In the genomic region with DNA sequence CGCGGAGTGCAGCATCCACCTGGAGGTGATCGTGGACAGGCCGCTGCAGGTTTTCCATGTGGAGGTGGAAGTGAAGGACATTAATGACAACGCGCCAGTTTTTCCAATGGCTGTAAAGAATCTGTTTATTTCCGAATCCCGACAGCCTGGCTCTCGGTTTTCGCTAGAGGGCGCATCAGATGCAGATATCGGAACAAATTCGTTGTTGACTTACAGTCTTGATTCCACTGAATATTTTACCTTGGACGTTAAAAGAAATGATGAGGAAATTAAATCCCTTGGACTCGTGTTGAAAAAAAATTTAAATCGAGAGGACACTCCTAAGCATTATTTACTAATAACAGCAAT, we compare ENCODE assay signal across 12 cellular contexts. TPM values are rescaled to one million over a fixed set of nuclear protein-coding genes. Genes with fewer than 3 reads are reported as not detected.
A peak's percentile ranks its signal among the peaks of the same experiment; 100 is the strongest.
DNase-seq lines count a peak whose midpoint lies in the region; ATAC-seq and TF ChIP-seq lines count a peak whose summit lies in the region.
"Had no signal": no experiment of that assay in that cellular context is flagged by ENCODE, and none has a peak within 500 bp of the region (broad histone marks: within the 10 kb centered on the region; RNA-seq: fewer than 3 reads in every experiment).

No MANE protein-coding gene starts in this region.

- H3K27me3 ChIP-seq in heart left ventricle: peaks cover 0 to 38% (median 6%) of the 10 kb centered on the region in 9 donors
- no peaks in the 10 kb centered on the region for H3K27me3 ChIP-seq in mammary epithelial cell (ENCODE audit: insufficient read depth, low read length)
- no peaks in the 10 kb centered on the region for H3K27me3 ChIP-seq in upper lobe of left lung

- H3K36me3 ChIP-seq in heart left ventricle (no peaks in the 10 kb centered on the region), mammary epithelial cell (ENCODE audit: insufficient read depth, low read length) (no peaks in the 10 kb centered on the region), upper lobe of left lung (no peaks in the 10 kb centered on the region)

- H3K4me3 Mint-ChIP-seq in T-helper 2 cell treated with Interferon-gamma antibody and Interleukin-4, amounts not matched to agents 5 μg/mL and 100 μg/mL, for 36 hours: no peak overlapping the region

- no peaks in the 10 kb centered on the region for H3K4me1 ChIP-seq in heart left ventricle
- H3K4me1 ChIP-seq in mammary epithelial cell (ENCODE audit: insufficient read depth, low read length): no peaks in the 10 kb centered on the region
- no peaks in the 10 kb centered on the region for H3K4me1 ChIP-seq in upper lobe of left lung

- in situ Hi-C loops in mammary epithelial cell (cut with MboI; ENCODE audit: low sequenced_read_pairs in 2 of 2): no loop called here

- CTCF ChIA-PET in mammary epithelial cell (lab: Charles Lee; ENCODE audit: low non-redundant PET): no interaction called here

- H3K9ac ChIP-seq in mammary epithelial cell (ENCODE audit: insufficient read depth, low read length): no peak overlapping the region

- no peak for TF ChIP-seq EP300 in upper lobe of left lung (IDR thresholded peaks at IDR 0.05)

- ATAC-seq in heart left ventricle (no peak), Right ventricle myocardium inferior (no peak), upper lobe of left lung (ENCODE audit: low FRiP score in 2 of 2) (no peak), HG02642 (IDR thresholded peaks at IDR 0.05; ENCODE audit: poor library complexity, unreplicated experiment) (no peak)

- no peaks in the 10 kb centered on the region for H3K79me2 ChIP-seq in mammary epithelial cell (ENCODE audit: insufficient read depth, low read length)

- peak in 7 of 12 donors; percentile 12 to 43 (median 28) for TF ChIP-seq CTCF in heart left ventricle (IDR thresholded peaks at IDR 0.05)
- peak; percentile 15 to 20 for TF ChIP-seq CTCF in mammary epithelial cell (conservative IDR thresholded peaks at IDR 0.05 in 1 of 2, IDR thresholded peaks at IDR 0.05 in 1 of 2; ENCODE audit: extremely low read depth in 1 of 2, insufficient read depth in 1 of 2, low read depth in 1 of 2, low read length in 2 of 2)
- TF ChIP-seq CTCF in upper lobe of left lung (IDR thresholded peaks at IDR 0.05): peak in 1 of 6 experiments; percentile 17

- intact Hi-C loops in heart left ventricle (cut with DNase I): loop anchor here in 2 of 10 donors (10.0 kb wide), 1 partner anchor 243 kb away; no protein-coding TSS in a partner anchor
- intact Hi-C loops in Right ventricle myocardium inferior (cut with DNase I): no loop called here
- intact Hi-C loops in mammary epithelial cell (cut with micrococcal nuclease): no loop called here

- H3K9me3 Mint-ChIP-seq in T-helper 2 cell treated with Interferon-gamma antibody and Interleukin-4, amounts not matched to agents 5 μg/mL and 100 μg/mL, for 36 hours: peaks cover 39% of the 10 kb centered on the region

- no peak overlapping the region for H3K4me2 ChIP-seq in mammary epithelial cell (ENCODE audit: insufficient read depth, low read depth, low read length)

- H2AFZ ChIP-seq in mammary epithelial cell (ENCODE audit: low read depth, low read length): peak overlapping the region; percentile 77

- H3K36me3 Mint-ChIP-seq in T-helper 2 cell treated with Interferon-gamma antibody and Interleukin-4, amounts not matched to agents 5 μg/mL and 100 μg/mL, for 36 hours (ENCODE audit: low read depth): no peaks in the 10 kb centered on the region

- H3K27me3 Mint-ChIP-seq in T-helper 2 cell treated with Interferon-gamma antibody and Interleukin-4, amounts not matched to agents 5 μg/mL and 100 μg/mL, for 36 hours (ENCODE audit: low read depth): no peaks in the 10 kb centered on the region

- H3K4me3 ChIP-seq in heart left ventricle (peak overlapping the region in 10 of 12 donors; percentile 19 to 55 (median 40)), mammary epithelial cell (replicated peaks in 1 of 3; ENCODE audit: insufficient read depth in 1 of 3, low read depth in 2 of 3, low read length in 3 of 3) (peak overlapping the region in 1 of 3 experiments; percentile 30), upper lobe of left lung (peak overlapping the region in 3 of 4 donors; percentile 36 to 43 (median 38))

- dilution Hi-C loops in mammary epithelial cell (cut with HindIII; ENCODE audit: low sequenced_read_pairs): no loop called here

- no peak overlapping the region for H3K27ac Mint-ChIP-seq in T-helper 2 cell treated with Interferon-gamma antibody and Interleukin-4, amounts not matched to agents 5 μg/mL and 100 μg/mL, for 36 hours

- no TSS peak for BruUV-seq in mammary epithelial cell (replicated peaks; lab: Mats Ljungman, UMichigan)

- WGBS in heart left ventricle, 4 donors: 9 to 18% (median 13%) methylated on average over 13 to 16 of the region's 16 CpGs
- 18% methylated on average over 12 of the region's 16 CpGs for WGBS in mammary epithelial cell (ENCODE audit: low coverage, missing lambda C conversion rate)
- 14 to 23% methylated on average over 16 of the region's 16 CpGs for WGBS in upper lobe of left lung, 2 donors

- DNase-seq in heart left ventricle: no peak
- DNase-seq in Right ventricle myocardium inferior (ENCODE audit: missing footprints): no peak
- no peak for DNase-seq in mammary epithelial cell
- peak; percentile 12 for DNase-seq in kidney tubule cell (ENCODE audit: low spot score)
- DNase-seq in upper lobe of left lung: no peak
- no peak for DNase-seq in activated effector memory CD4-positive, alpha-beta T cell treated with anti-CD3 and anti-CD28 coated beads, Interleukin-2, amount 50 U/mL, for 16 hours
- DNase-seq in T-helper 2 cell treated with Interferon-gamma antibody and Interleukin-4, amounts not matched to agents 5 μg/mL and 100 μg/mL, for 36 hours (ENCODE audit: low spot score): no peak
- DNase-seq: activated CD4-positive, CD25-positive, alpha-beta regulatory T cell; activated T-cell treated with anti-CD3 and anti-CD28 coated beads, Interleukin-2, amount 50 U/mL, for 48 hours had no signal

- TF ChIP-seq POLR2A in heart left ventricle (IDR thresholded peaks at IDR 0.05): no peak
- TF ChIP-seq POLR2A in upper lobe of left lung (IDR thresholded peaks at IDR 0.05): no peak

- no peaks in the 10 kb centered on the region for H3K4me1 Mint-ChIP-seq in T-helper 2 cell treated with Interferon-gamma antibody and Interleukin-4, amounts not matched to agents 5 μg/mL and 100 μg/mL, for 36 hours (ENCODE audit: low read depth)

- H3K9me3 ChIP-seq in heart left ventricle: peaks cover 0 to 60% (median 23%) of the 10 kb centered on the region in 12 donors
- peaks cover 27% of the 10 kb centered on the region for H3K9me3 ChIP-seq in mammary epithelial cell (replicated peaks; ENCODE audit: insufficient read depth, low read length)
- H3K9me3 ChIP-seq in upper lobe of left lung: peaks cover 5 to 39% (median 36%) of the 10 kb centered on the region in 4 donors

- H3K27ac ChIP-seq in heart left ventricle (no peak overlapping the region), mammary epithelial cell (ENCODE audit: insufficient read depth, low read depth, low read length) (no peak overlapping the region), upper lobe of left lung (no peak overlapping the region)

- H4K20me1 ChIP-seq in mammary epithelial cell (ENCODE audit: insufficient read depth, low read length): no peaks in the 10 kb centered on the region

RNA-seq across cellular contexts. Expression of gene PCDHA3, which starts 0.6 kb away (rescaled TPM):
- total RNA-seq in heart left ventricle (under 1 TPM in 8 of 9 donors, not detected in 1; 0.07 to 0.39 (median 0.22) TPM), Right ventricle myocardium inferior (0.14 TPM), mammary epithelial cell (under 1 TPM in 1 of 2 donors, not detected in 1; 0.17 TPM), upper lobe of left lung (1 to 10 TPM in 4 of 6 donors, under 1 TPM in 2; 0.61 to 1.6 (median 1.0) TPM)
- polyA plus RNA-seq in heart left ventricle (under 1 TPM in 1 of 2 donors, not detected in 1; 0.01 TPM), mammary epithelial cell (0.05 TPM)
- polyA minus RNA-seq in mammary epithelial cell: not detected

RNA-seq across cellular contexts. Expression of gene PCDHA4, which starts 5.4 kb away (rescaled TPM):
- total RNA-seq in heart left ventricle: under 1 TPM in 6 of 9 donors, not detected in 3; 0.02 to 0.21 (median 0.13) TPM
- polyA plus RNA-seq in heart left ventricle: under 1 TPM in 1 of 2 donors, not detected in 1; 0.03 TPM
- 0.08 TPM for total RNA-seq in Right ventricle myocardium inferior
- under 1 TPM; 0.45 to 0.83 TPM for total RNA-seq in mammary epithelial cell
- polyA plus RNA-seq in mammary epithelial cell: not detected
- not detected for polyA minus RNA-seq in mammary epithelial cell
- 1 to 10 TPM; 1.4 to 4.2 (median 2.0) TPM for total RNA-seq in upper lobe of left lung

RNA-seq across cellular contexts. Expression of gene PCDHA2, which starts 6.8 kb away (rescaled TPM):
- total RNA-seq in heart left ventricle (under 1 TPM in 1 of 9 donors, not detected in 8; 0.07 TPM), Right ventricle myocardium inferior (not detected), mammary epithelial cell (under 1 TPM in 1 of 2 donors, not detected in 1; 0.17 TPM), upper lobe of left lung (under 1 TPM in 3 of 6 donors, not detected in 3; 0.13 to 0.78 (median 0.30) TPM)
- polyA plus RNA-seq in heart left ventricle (under 1 TPM in 1 of 2 donors, not detected in 1; 0.01 TPM), mammary epithelial cell (not detected)
- not detected for polyA minus RNA-seq in mammary epithelial cell

RNA-seq across cellular contexts. Expression of gene PCDHA1, which starts 15.5 kb away (rescaled TPM):
- total RNA-seq in heart left ventricle (under 1 TPM in 1 of 9 donors, not detected in 8; 0.08 TPM), Right ventricle myocardium inferior (not detected), mammary epithelial cell (under 1 TPM in 1 of 2 donors, not detected in 1; 0.26 TPM), upper lobe of left lung (under 1 TPM in 1 of 6 donors, not detected in 5; 0.13 TPM)
- polyA plus RNA-seq in heart left ventricle (not detected), mammary epithelial cell (0.01 TPM)
- polyA minus RNA-seq in mammary epithelial cell: 0.78 TPM
- total RNA-seq: lung had no signal
- polyA plus RNA-seq: thymus had no signal

RNA-seq across cellular contexts. Expression of gene PCDHA5, which starts 19.9 kb away (rescaled TPM):
- total RNA-seq in heart left ventricle (under 1 TPM in 4 of 9 donors, not detected in 5; 0.07 to 0.20 (median 0.08) TPM), Right ventricle myocardium inferior (0.05 TPM), mammary epithelial cell (under 1 TPM; 0.17 to 0.38 TPM), upper lobe of left lung (1 to 10 TPM in 3 of 6 donors, under 1 TPM in 3; 0.15 to 1.4 (median 0.72) TPM)
- polyA plus RNA-seq in heart left ventricle (under 1 TPM in 1 of 2 donors, not detected in 1; 0.04 TPM), mammary epithelial cell (not detected)
- polyA minus RNA-seq in mammary epithelial cell: not detected
